In genomic region chr10:127715782-127716378, GRCh38 we compare ENCODE assay signal across 9 cellular contexts. TPM values are rescaled to one million over a fixed set of nuclear protein-coding genes. Genes with fewer than 3 reads are reported as not detected.
DNase-seq lines count a peak whose midpoint lies in the region; ATAC-seq and TF ChIP-seq lines count a peak whose summit lies in the region.
"Had no signal": no experiment of that assay in that cellular context is flagged by ENCODE, and none has a peak within 500 bp of the region (broad histone marks: within the 10 kb centered on the region; RNA-seq: fewer than 3 reads in every experiment).

No MANE protein-coding gene starts in this region.

- H3K36me3 ChIP-seq in gastrocnemius medialis: no peaks in the 10 kb centered on the region

- no peak overlapping the region for H3K27ac Mint-ChIP-seq in stimulated activated naive B cell treated with anti-CD40 and anti-IgM and Interleukin-4, amounts not matched to agents 10 μg/mL and 1 μg/mL and 100 μg/mL, for 72 hours

- peak in 3 of 5 experiments; percentile 2 to 24 (median 22) for TF ChIP-seq CTCF in gastrocnemius medialis (IDR thresholded peaks at IDR 0.05 in 4 of 5, conservative IDR thresholded peaks at IDR 0.05 in 1 of 5)

- H3K4me3 Mint-ChIP-seq in stimulated activated naive B cell treated with anti-CD40 and anti-IgM and Interleukin-4, amounts not matched to agents 10 μg/mL and 1 μg/mL and 100 μg/mL, for 72 hours: no peak overlapping the region

- H3K36me3 Mint-ChIP-seq in stimulated activated naive B cell treated with anti-CD40 and anti-IgM and Interleukin-4, amounts not matched to agents 10 μg/mL and 1 μg/mL and 100 μg/mL, for 72 hours: no peaks in the 10 kb centered on the region

- no peaks in the 10 kb centered on the region for H3K9me3 Mint-ChIP-seq in stimulated activated naive B cell treated with anti-CD40 and anti-IgM and Interleukin-4, amounts not matched to agents 10 μg/mL and 1 μg/mL and 100 μg/mL, for 72 hours

- TF ChIP-seq POLR2A in erythroblast (IDR thresholded peaks at IDR 0.05; ENCODE audit: low read length) (no peak), gastrocnemius medialis (IDR thresholded peaks at IDR 0.05) (no peak)

- H3K4me1 Mint-ChIP-seq in stimulated activated naive B cell treated with anti-CD40 and anti-IgM and Interleukin-4, amounts not matched to agents 10 μg/mL and 1 μg/mL and 100 μg/mL, for 72 hours: peaks cover 0 to 2% of the 10 kb centered on the region in 2 donors

- peaks cover 6% of the 10 kb centered on the region in 2 donors for H3K27me3 Mint-ChIP-seq in stimulated activated naive B cell treated with anti-CD40 and anti-IgM and Interleukin-4, amounts not matched to agents 10 μg/mL and 1 μg/mL and 100 μg/mL, for 72 hours

- intact Hi-C loops in gastrocnemius medialis (cut with DNase I; ENCODE audit: low total_unique reads): loop anchor here (5.0 kb wide), 1 partner anchor 136 kb away; no protein-coding TSS in a partner anchor

- H3K27me3 ChIP-seq in gastrocnemius medialis: no peaks in the 10 kb centered on the region

- ATAC-seq in gastrocnemius medialis (no peak), GM21576 (IDR thresholded peaks at IDR 0.05; ENCODE audit: unreplicated experiment) (no peak)
- no peak for ATAC-seq in stimulated activated naive B cell treated with anti-CD40 and anti-IgM and Interleukin-4, amounts not matched to agents 10 μg/mL and 1 μg/mL and 100 μg/mL, for 72 hours (replicated peaks)
- ATAC-seq: activated CD4-positive, CD25-positive, alpha-beta regulatory T cell treated with anti-CD3 and anti-CD28 coated beads, Interleukin-2, amount 50 U/mL, for 24 hours had no signal

- no peak overlapping the region for H3K27ac ChIP-seq in gastrocnemius medialis

- no peak overlapping the region for H3K4me3 ChIP-seq in gastrocnemius medialis

- in situ Hi-C loops in gastrocnemius medialis (cut with MboI; ENCODE audit: low sequenced_read_pairs in 4 of 4): no loop called here

- peak; percentile 3 for DNase-seq in NCI-H146 (lab: John Stamatoyannopoulos, UW)
- DNase-seq in NCI-H146 treated with DMSO at 0.1 percent for 48 hours (lab: John Stamatoyannopoulos, UW; ENCODE audit: unreplicated experiment): no peak
- DNase-seq in NCI-H2227 treated with DMSO at 0.1 percent for 48 hours (lab: John Stamatoyannopoulos, UW): peak; percentile 1
- DNase-seq in erythroblast (lab: John Stamatoyannopoulos, UW): peak; percentile 5 to 29
- DNase-seq in gastrocnemius medialis: no peak
- DNase-seq in T-helper 2 cell: no peak
- DNase-seq in stimulated activated naive B cell treated with anti-CD40 and anti-IgM and Interleukin-4, amounts not matched to agents 10 μg/mL and 1 μg/mL and 100 μg/mL, for 72 hours: no peak

- H3K9me3 ChIP-seq in gastrocnemius medialis: no peaks in the 10 kb centered on the region

- no peaks in the 10 kb centered on the region for H3K4me1 ChIP-seq in gastrocnemius medialis

RNA-seq across cellular contexts. Expression of gene FOXI2, which starts 21.1 kb away (rescaled TPM):
- total RNA-seq in gastrocnemius medialis: under 1 TPM in 1 of 4 donors, not detected in 3; 0.07 TPM

Comparison
In these comparisons a context has a peak if more than half of its experiments do, and no peak if none do; other contexts are left out.
1. DNase-seq: peak in NCI-H146 (single experiment), NCI-H2227 treated with DMSO at 0.1 percent for 48 hours (single experiment) and erythroblast (2 of 2); none in NCI-H146 treated with DMSO at 0.1 percent for 48 hours (single experiment), gastrocnemius medialis (0 of 2), T-helper 2 cell (0 of 5) and stimulated activated naive B cell treated with anti-CD40 and anti-IgM and Interleukin-4, amounts not matched to agents 10 μg/mL and 1 μg/mL and 100 μg/mL, for 72 hours (single experiment).